16 cellular contexts compared by ENCODE assay signal in the genomic region with DNA sequence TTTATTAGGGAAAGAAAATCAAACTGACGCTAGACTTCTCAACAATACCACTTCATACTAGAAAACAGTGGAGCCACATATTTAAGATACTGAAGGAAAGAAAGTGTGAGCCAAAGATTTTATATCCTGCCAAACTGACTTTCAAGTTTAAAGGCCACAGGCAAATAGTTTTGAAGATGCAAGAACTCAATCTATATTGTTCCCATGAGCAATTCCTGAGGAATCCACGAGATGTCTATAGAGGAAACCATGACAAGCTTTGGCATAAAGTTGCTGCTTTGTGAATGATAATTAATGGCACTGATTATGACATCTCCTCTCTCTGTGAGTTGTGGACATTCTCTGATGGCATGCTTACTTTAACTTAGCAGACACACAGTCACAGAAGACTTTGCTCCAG.
DNase-seq lines count a peak whose midpoint lies in the region; FAIRE-seq and TF ChIP-seq lines count a peak whose summit lies in the region.
"Had no signal": no experiment of that assay in that cellular context is flagged by ENCODE, and none has a peak within 500 bp of the region (broad histone marks: within the 10 kb centered on the region; RNA-seq: fewer than 3 reads in every experiment).

No MANE protein-coding gene starts in this region.

- FAIRE-seq in bronchial epithelial cell (lab: Jason Lieb, UNC) (no peak), keratinocyte (lab: Jason Lieb, UNC) (peak; percentile 90)
- FAIRE-seq: GM12878 had no signal

- H3K4me1 Mint-ChIP-seq in activated naive CD8-positive, alpha-beta T cell treated with anti-CD3 and anti-CD28 coated beads for 36 hours, result no peaks in the 10 kb centered on the region

- no peaks in the 10 kb centered on the region for H4K20me1 ChIP-seq in keratinocyte (ENCODE audit: control insufficient read depth, extremely low read depth, insufficient read depth, low read length)
- H4K20me1 ChIP-seq: BLaER1 treated with 17β-estradiol and CSF1 and Interleukin-3, amounts not matched to agents 10 nM and 100 nM had no signal

- peaks cover 3% of the 10 kb centered on the region for H3K9me3 Mint-ChIP-seq in activated naive CD8-positive, alpha-beta T cell treated with anti-CD3 and anti-CD28 coated beads for 36 hours

- no peak overlapping the region for H3K4me3 Mint-ChIP-seq in activated naive CD8-positive, alpha-beta T cell treated with anti-CD3 and anti-CD28 coated beads for 36 hours
- H3K4me3 Mint-ChIP-seq: B cell; CD8-positive, alpha-beta T cell; H9 had no signal

- H3K36me3 ChIP-seq in bronchial epithelial cell (ENCODE audit: control insufficient read depth, insufficient read depth, low read length) (no peaks in the 10 kb centered on the region), keratinocyte (ENCODE audit: control insufficient read depth in 2 of 2, extremely low read depth in 1 of 2, insufficient read depth in 2 of 2, low read length in 2 of 2) (no peaks in the 10 kb centered on the region), H7 (replicated peaks; ENCODE audit: control insufficient read depth, insufficient read depth, low read length) (no peaks in the 10 kb centered on the region), left ventricle myocardium inferior (peaks cover 31% of the 10 kb centered on the region)
- H3K36me3 ChIP-seq: BLaER1 treated with 17β-estradiol and CSF1 and Interleukin-3, amounts not matched to agents 10 nM and 100 nM had no signal

- H3K27me3 ChIP-seq in bronchial epithelial cell (ENCODE audit: control insufficient read depth, insufficient read depth, low read length), result no peaks in the 10 kb centered on the region
- no peaks in the 10 kb centered on the region for H3K27me3 ChIP-seq in keratinocyte (ENCODE audit: control insufficient read depth, extremely low read depth, insufficient read depth, low read length)
- H3K27me3 ChIP-seq in H7 (ENCODE audit: control insufficient read depth, insufficient read depth, low read length), result no peaks in the 10 kb centered on the region
- no peaks in the 10 kb centered on the region for H3K27me3 ChIP-seq in left ventricle myocardium inferior (ENCODE audit: low read depth)
- H3K27me3 ChIP-seq: BLaER1 treated with 17β-estradiol and CSF1 and Interleukin-3, amounts not matched to agents 10 nM and 100 nM had no signal

- H3K79me2 ChIP-seq in keratinocyte (ENCODE audit: control insufficient read depth, insufficient read depth, low read length), result no peaks in the 10 kb centered on the region

- H3K27ac ChIP-seq in keratinocyte (ENCODE audit: control insufficient read depth, insufficient read depth, low read length), result no peak overlapping the region
- no peak overlapping the region for H3K27ac ChIP-seq in left ventricle myocardium inferior (replicated peaks)
- H3K27ac ChIP-seq: BLaER1 treated with 17β-estradiol and CSF1 and Interleukin-3, amounts not matched to agents 10 nM and 100 nM had no signal

- no peak overlapping the region for H3K27ac Mint-ChIP-seq in activated naive CD8-positive, alpha-beta T cell treated with anti-CD3 and anti-CD28 coated beads for 36 hours
- H3K27ac Mint-ChIP-seq: B cell, H9 had no signal

- dilution Hi-C loops in keratinocyte (cut with MboI; ENCODE audit: extremely low pct_ligation_motif_present, low sequenced_read_pairs), result no loop called here

- no peaks in the 10 kb centered on the region for H3K36me3 Mint-ChIP-seq in activated naive CD8-positive, alpha-beta T cell treated with anti-CD3 and anti-CD28 coated beads for 36 hours
- H3K36me3 Mint-ChIP-seq: CD8-positive, alpha-beta T cell had no signal

- H3K9me3 ChIP-seq in keratinocyte (ENCODE audit: control insufficient read depth, low read depth, low read length) (no peaks in the 10 kb centered on the region), left ventricle myocardium inferior (replicated peaks) (peaks cover 10% of the 10 kb centered on the region)

- peaks cover 8% of the 10 kb centered on the region for H3K27me3 Mint-ChIP-seq in activated naive CD8-positive, alpha-beta T cell treated with anti-CD3 and anti-CD28 coated beads for 36 hours

- peak; percentile 10 for DNase-seq in RPMI7951 (ENCODE audit: low read depth)
- DNase-seq in bronchial epithelial cell (ENCODE audit: low read depth), result peak; percentile 22
- DNase-seq in keratinocyte (ENCODE audit: low read depth, low spot score), result no peak
- DNase-seq in activated naive CD8-positive, alpha-beta T cell treated with anti-CD3 and anti-CD28 coated beads for 36 hours, result no peak
- no peak for DNase-seq in H7
- DNase-seq in left ventricle myocardium inferior, result no peak
- DNase-seq: Calu3; CD8-positive, alpha-beta T cell; DMS53; DND-41; EL; GOT3; H9 had no signal

- H3K4me1 ChIP-seq in keratinocyte (ENCODE audit: control insufficient read depth, extremely low read depth, insufficient read depth, low read length) (peaks cover 8% of the 10 kb centered on the region), left ventricle myocardium inferior (no peaks in the 10 kb centered on the region)

- intact Hi-C loops in left ventricle myocardium inferior (cut with micrococcal nuclease), result no loop called here

- TF ChIP-seq CTCF in bronchial epithelial cell (IDR thresholded peaks at IDR 0.05; ENCODE audit: insufficient read depth, low read length, severe bottlenecking) (no peak), keratinocyte (optimal IDR thresholded peaks at IDR 0.05 in 1 of 3, IDR thresholded peaks at IDR 0.05 in 1 of 3, conservative IDR thresholded peaks at IDR 0.05 in 1 of 3; ENCODE audit: extremely low read depth in 1 of 3, insufficient read depth in 2 of 3, low read length in 3 of 3) (no peak), left ventricle myocardium inferior (IDR thresholded peaks at IDR 0.05; ENCODE audit: borderline replicate concordance) (no peak)

- no peak overlapping the region for H3K9ac ChIP-seq in keratinocyte (ENCODE audit: control insufficient read depth, extremely low read depth, insufficient read depth, low read length)
- H3K9ac ChIP-seq: BLaER1 treated with 17β-estradiol and CSF1 and Interleukin-3, amounts not matched to agents 10 nM and 100 nM had no signal

- H3K9me1 ChIP-seq in keratinocyte (ENCODE audit: control insufficient read depth, extremely low read depth, insufficient read depth, low read length), result no peaks in the 10 kb centered on the region

- no peak overlapping the region for H3K4me2 ChIP-seq in keratinocyte (ENCODE audit: control insufficient read depth, extremely low read depth, insufficient read depth, low read depth, low read length)
- H3K4me2 ChIP-seq: BLaER1 treated with 17β-estradiol and CSF1 and Interleukin-3, amounts not matched to agents 10 nM and 100 nM had no signal

- no peak overlapping the region for H3K4me3 ChIP-seq in bronchial epithelial cell (ENCODE audit: low read depth, low read length)
- no peak overlapping the region for H3K4me3 ChIP-seq in keratinocyte (ENCODE audit: control insufficient read depth in 2 of 3, extremely low read depth in 1 of 3, insufficient read depth in 2 of 3, low read depth in 1 of 3, low read length in 3 of 3)
- H3K4me3 ChIP-seq in H7 (ENCODE audit: insufficient read depth, low read depth, low read length), result no peak overlapping the region
- no peak overlapping the region for H3K4me3 ChIP-seq in left ventricle myocardium inferior
- H3K4me3 ChIP-seq: BLaER1 treated with 17β-estradiol and CSF1 and Interleukin-3, amounts not matched to agents 10 nM and 100 nM; GM12878 had no signal

- H2AFZ ChIP-seq in keratinocyte (ENCODE audit: control insufficient read depth, low read length), result no peak overlapping the region

Comparison
In these comparisons a context has a peak if more than half of its experiments do, and no peak if none do; other contexts are left out.
1. DNase-seq: peak in RPMI7951 (single experiment) and bronchial epithelial cell (single experiment); none in keratinocyte (single experiment), activated naive CD8-positive, alpha-beta T cell treated with anti-CD3 and anti-CD28 coated beads for 36 hours (single experiment), H7 (single experiment) and left ventricle myocardium inferior (single experiment).